In the genomic region with DNA sequence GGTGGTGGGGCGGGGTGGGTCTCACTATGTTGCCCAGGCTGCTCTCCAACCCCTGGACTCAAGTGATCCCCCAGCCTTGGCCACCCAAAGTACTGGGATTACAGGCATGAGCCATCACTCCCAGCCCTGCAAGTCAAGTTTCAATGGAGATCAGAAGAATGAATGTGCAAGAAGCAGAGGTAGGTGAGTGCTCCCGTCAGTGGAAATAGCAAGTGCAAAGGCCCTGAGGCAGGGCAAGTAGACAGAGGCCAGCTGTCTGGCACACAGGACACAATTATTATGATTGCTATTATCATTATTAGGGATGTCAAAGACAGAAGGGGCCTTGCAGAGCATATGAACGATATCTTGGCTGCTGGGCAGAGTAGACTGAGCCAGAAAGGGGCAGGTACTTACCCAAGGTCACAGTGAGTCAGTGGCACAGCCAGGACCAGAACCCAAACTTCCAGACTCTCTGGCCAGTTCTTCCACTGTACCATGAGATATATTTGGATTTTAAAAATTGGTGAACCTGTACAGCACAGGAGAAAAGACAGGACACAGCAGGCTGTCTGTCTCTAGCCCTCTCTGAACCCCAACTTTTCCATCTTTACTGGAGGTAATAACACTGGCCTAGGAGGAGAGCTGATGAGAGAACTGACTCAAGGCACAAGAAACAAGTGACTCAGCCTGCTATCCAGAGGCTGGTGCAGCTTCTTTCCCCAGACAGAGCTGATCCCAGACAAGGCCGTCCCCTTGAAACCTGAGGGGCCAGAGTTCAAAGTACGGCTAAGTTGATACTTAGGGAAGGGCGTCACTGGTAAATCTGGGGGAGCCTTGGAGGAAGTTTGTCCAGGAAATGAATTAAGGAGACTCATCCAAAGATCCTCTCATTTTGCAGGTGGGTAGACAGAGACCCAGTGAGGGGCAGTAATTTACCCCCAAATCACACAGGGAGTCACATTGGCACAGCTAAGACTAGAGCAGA, we compare ENCODE assay signal across 9 cellular contexts. TPM values are rescaled to one million over a fixed set of nuclear protein-coding genes. Genes with fewer than 3 reads are reported as not detected.
DNase-seq lines count a peak whose midpoint lies in the region; ATAC-seq, FAIRE-seq and TF ChIP-seq lines count a peak whose summit lies in the region.
"Had no signal": no experiment of that assay in that cellular context is flagged by ENCODE, and none has a peak within 500 bp of the region (broad histone marks: within the 10 kb centered on the region; RNA-seq: fewer than 3 reads in every experiment).

No MANE protein-coding gene starts in this region.

- DNase-seq in T-helper 2 cell treated with Interferon-gamma antibody and Interleukin-4, amounts not matched to agents 5 μg/mL and 100 μg/mL, for 36 hours (ENCODE audit: low spot score): no peak
- DNase-seq in T-helper 2 cell (no peak), GM19239 (ENCODE audit: insufficient read length, low spot score) (no peak)
- no peak for DNase-seq in activated CD8-positive, alpha-beta T cell treated with anti-CD3 and anti-CD28 coated beads, Interleukin-2, amount 10 ng/mL, durations not matched to agents 7 days and 5 days
- no peak for DNase-seq in activated CD4-positive, alpha-beta T cell treated with anti-CD3 and anti-CD28 coated beads for 1 hour
- DNase-seq: NCI-H1417 treated with DMSO at 0.1 percent for 48 hours had no signal

- H3K9ac ChIP-seq in iPS-20b (ENCODE audit: low read depth, low read length): no peak overlapping the region

- FAIRE-seq in GM19239 (lab: Jason Lieb, UNC): no peak

- peaks cover 19% of the 10 kb centered on the region for H3K36me3 ChIP-seq in iPS-20b (ENCODE audit: insufficient read depth, low read depth, low read length)

- no peaks in the 10 kb centered on the region for H3K9me3 ChIP-seq in iPS-20b (ENCODE audit: insufficient read depth, low read depth, low read length)

- H3K4me3 ChIP-seq in iPS-20b (ENCODE audit: low read length): peak overlapping the region; percentile 15; the same call in 1 of the 2 replicates

- ATAC-seq in activated CD8-positive, alpha-beta T cell treated with anti-CD3 and anti-CD28 coated beads, Interleukin-2, amount 10 ng/mL, durations not matched to agents 7 days and 5 days: no peak
- ATAC-seq in stimulated activated memory B cell treated with anti-CD40 and anti-IgM and Interleukin-4, amounts not matched to agents 10 μg/mL and 1 μg/mL and 100 μg/mL, for 72 hours: no peak
- ATAC-seq in GM18505 (IDR thresholded peaks at IDR 0.05; ENCODE audit: unreplicated experiment): no peak

- no peaks in the 10 kb centered on the region for H3K27me3 ChIP-seq in iPS-20b (ENCODE audit: insufficient read depth, low read length)

- no peaks in the 10 kb centered on the region for H3K27me3 Mint-ChIP-seq in T-helper 2 cell treated with Interferon-gamma antibody and Interleukin-4, amounts not matched to agents 5 μg/mL and 100 μg/mL, for 36 hours (ENCODE audit: low read depth)
- H3K27me3 Mint-ChIP-seq in activated CD8-positive, alpha-beta T cell treated with anti-CD3 and anti-CD28 coated beads, Interleukin-2, amount 10 ng/mL, durations not matched to agents 7 days and 5 days (ENCODE audit: low read depth): no peaks in the 10 kb centered on the region
- H3K27me3 Mint-ChIP-seq in stimulated activated memory B cell treated with anti-CD40 and anti-IgM and Interleukin-4, amounts not matched to agents 10 μg/mL and 1 μg/mL and 100 μg/mL, for 72 hours: no peaks in the 10 kb centered on the region

- H3K4me1 ChIP-seq in iPS-20b (ENCODE audit: insufficient read depth, low read length): no peaks in the 10 kb centered on the region

- peak overlapping the region; percentile 70 for H3K27ac Mint-ChIP-seq in T-helper 2 cell treated with Interferon-gamma antibody and Interleukin-4, amounts not matched to agents 5 μg/mL and 100 μg/mL, for 36 hours
- H3K27ac Mint-ChIP-seq in activated CD8-positive, alpha-beta T cell treated with anti-CD3 and anti-CD28 coated beads, Interleukin-2, amount 10 ng/mL, durations not matched to agents 7 days and 5 days: peak overlapping the region; percentile 66
- H3K27ac Mint-ChIP-seq in stimulated activated memory B cell treated with anti-CD40 and anti-IgM and Interleukin-4, amounts not matched to agents 10 μg/mL and 1 μg/mL and 100 μg/mL, for 72 hours: peak overlapping the region; percentile 85

- CTCF ChIA-PET in activated CD8-positive, alpha-beta T cell treated with anti-CD3 and anti-CD28 coated beads, Interleukin-2, amount 10 ng/mL, durations not matched to agents 7 days and 5 days (lab: Charles Lee): no interaction called here

- no peak overlapping the region for H3K27ac ChIP-seq in iPS-20b (ENCODE audit: low read length)

- H3K4me1 Mint-ChIP-seq in T-helper 2 cell treated with Interferon-gamma antibody and Interleukin-4, amounts not matched to agents 5 μg/mL and 100 μg/mL, for 36 hours (ENCODE audit: low read depth): peaks cover 5% of the 10 kb centered on the region
- peaks cover 14% of the 10 kb centered on the region for H3K4me1 Mint-ChIP-seq in activated CD8-positive, alpha-beta T cell treated with anti-CD3 and anti-CD28 coated beads, Interleukin-2, amount 10 ng/mL, durations not matched to agents 7 days and 5 days (ENCODE audit: low read depth)
- H3K4me1 Mint-ChIP-seq in stimulated activated memory B cell treated with anti-CD40 and anti-IgM and Interleukin-4, amounts not matched to agents 10 μg/mL and 1 μg/mL and 100 μg/mL, for 72 hours: peaks cover 13% of the 10 kb centered on the region

- H3K36me3 Mint-ChIP-seq in T-helper 2 cell treated with Interferon-gamma antibody and Interleukin-4, amounts not matched to agents 5 μg/mL and 100 μg/mL, for 36 hours (ENCODE audit: low read depth): peaks cover 15% of the 10 kb centered on the region
- peaks cover 10% of the 10 kb centered on the region for H3K36me3 Mint-ChIP-seq in activated CD8-positive, alpha-beta T cell treated with anti-CD3 and anti-CD28 coated beads, Interleukin-2, amount 10 ng/mL, durations not matched to agents 7 days and 5 days (ENCODE audit: low read depth)
- H3K36me3 Mint-ChIP-seq in stimulated activated memory B cell treated with anti-CD40 and anti-IgM and Interleukin-4, amounts not matched to agents 10 μg/mL and 1 μg/mL and 100 μg/mL, for 72 hours: peaks cover 20% of the 10 kb centered on the region

- H3K4me3 Mint-ChIP-seq in T-helper 2 cell treated with Interferon-gamma antibody and Interleukin-4, amounts not matched to agents 5 μg/mL and 100 μg/mL, for 36 hours: peak overlapping the region; percentile 91
- peak overlapping the region; percentile 83 for H3K4me3 Mint-ChIP-seq in activated CD8-positive, alpha-beta T cell treated with anti-CD3 and anti-CD28 coated beads, Interleukin-2, amount 10 ng/mL, durations not matched to agents 7 days and 5 days
- H3K4me3 Mint-ChIP-seq in stimulated activated memory B cell treated with anti-CD40 and anti-IgM and Interleukin-4, amounts not matched to agents 10 μg/mL and 1 μg/mL and 100 μg/mL, for 72 hours: peak overlapping the region; percentile 71

- no peaks in the 10 kb centered on the region for H3K9me3 Mint-ChIP-seq in T-helper 2 cell treated with Interferon-gamma antibody and Interleukin-4, amounts not matched to agents 5 μg/mL and 100 μg/mL, for 36 hours
- H3K9me3 Mint-ChIP-seq in activated CD8-positive, alpha-beta T cell treated with anti-CD3 and anti-CD28 coated beads, Interleukin-2, amount 10 ng/mL, durations not matched to agents 7 days and 5 days (ENCODE audit: insufficient read depth): no peaks in the 10 kb centered on the region
- H3K9me3 Mint-ChIP-seq in stimulated activated memory B cell treated with anti-CD40 and anti-IgM and Interleukin-4, amounts not matched to agents 10 μg/mL and 1 μg/mL and 100 μg/mL, for 72 hours: no peaks in the 10 kb centered on the region

- TF ChIP-seq POLR2A in GM18505 (IDR thresholded peaks at IDR 0.05; ENCODE audit: borderline replicate concordance, extremely low read depth, insufficient read depth, insufficient read length): no peak

- POLR2A ChIA-PET in activated CD8-positive, alpha-beta T cell treated with anti-CD3 and anti-CD28 coated beads, Interleukin-2, amount 10 ng/mL, durations not matched to agents 7 days and 5 days (lab: Charles Lee): no interaction called here

RNA-seq across cellular contexts. Expression of a gene that starts 1.4 kb away (rescaled TPM):
- total RNA-seq in activated CD8-positive, alpha-beta T cell treated with anti-CD3 and anti-CD28 coated beads, Interleukin-2, amount 10 ng/mL, durations not matched to agents 7 days and 5 days: 10 to 100 TPM; 14.0 to 15.3 TPM

RNA-seq across cellular contexts. Expression of a gene that starts 25.7 kb away (rescaled TPM):
- total RNA-seq in activated CD8-positive, alpha-beta T cell treated with anti-CD3 and anti-CD28 coated beads, Interleukin-2, amount 10 ng/mL, durations not matched to agents 7 days and 5 days: 10 to 100 TPM; 26.0 to 30.7 TPM

RNA-seq across cellular contexts. Expression of a gene that starts 26.0 kb away (rescaled TPM):
- 1 to 10 TPM; 4.0 to 4.4 TPM for total RNA-seq in activated CD8-positive, alpha-beta T cell treated with anti-CD3 and anti-CD28 coated beads, Interleukin-2, amount 10 ng/mL, durations not matched to agents 7 days and 5 days

RNA-seq across cellular contexts. Expression of a gene that starts 35.1 kb away (rescaled TPM):
- total RNA-seq in activated CD8-positive, alpha-beta T cell treated with anti-CD3 and anti-CD28 coated beads, Interleukin-2, amount 10 ng/mL, durations not matched to agents 7 days and 5 days: 10 to 100 TPM; 78.9 to 81.7 TPM

RNA-seq across cellular contexts. Expression of a gene that starts 35.2 kb away (rescaled TPM):
- total RNA-seq in activated CD8-positive, alpha-beta T cell treated with anti-CD3 and anti-CD28 coated beads, Interleukin-2, amount 10 ng/mL, durations not matched to agents 7 days and 5 days: under 1 TPM; 0.34 to 0.60 TPM
